In the genomic region with DNA sequence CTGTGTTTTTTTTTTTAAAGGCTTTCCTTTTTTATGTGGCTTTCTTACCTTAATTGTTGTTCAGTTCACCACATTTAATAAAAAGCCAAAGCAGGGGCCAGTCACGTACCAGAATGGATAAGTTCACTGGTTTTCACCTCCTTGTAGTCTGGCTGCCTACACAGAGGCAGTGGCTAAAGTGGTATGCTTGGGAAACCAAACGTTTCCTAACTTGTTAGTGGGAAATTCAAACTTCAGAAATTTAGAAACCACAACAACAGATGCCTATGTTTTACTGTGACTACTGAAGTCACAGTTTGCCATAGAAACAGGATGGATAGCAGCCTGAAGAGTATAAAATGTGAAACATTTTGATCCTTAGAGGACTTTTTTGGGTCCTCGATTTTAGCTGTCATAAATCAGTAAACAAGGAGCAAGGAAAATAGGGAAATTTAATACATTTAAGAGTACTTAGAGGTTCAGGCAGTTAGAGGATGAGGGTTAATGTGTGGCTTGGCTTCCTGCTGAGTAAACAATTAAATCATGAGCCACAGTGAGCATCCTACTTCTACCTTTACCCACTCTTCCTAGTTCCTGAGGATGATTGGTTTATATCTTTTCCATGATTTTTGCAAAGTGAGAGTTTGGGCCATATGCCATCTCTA, we compare ENCODE assay signal across 9 cellular contexts. TPM values are rescaled to one million over a fixed set of nuclear protein-coding genes. Genes with fewer than 3 reads are reported as not detected.
A peak's percentile ranks its signal among the peaks of the same experiment; 100 is the strongest.
DNase-seq lines count a peak whose midpoint lies in the region; ATAC-seq, FAIRE-seq and TF ChIP-seq lines count a peak whose summit lies in the region.
"Had no signal": no experiment of that assay in that cellular context is flagged by ENCODE, and none has a peak within 500 bp of the region (broad histone marks: within the 10 kb centered on the region; RNA-seq: fewer than 3 reads in every experiment).

No MANE protein-coding gene starts in this region.

- H4K20me1 ChIP-seq in HepG2 (ENCODE audit: insufficient read depth, low read length): peaks cover 99% of the 10 kb centered on the region

- no peaks in the 10 kb centered on the region for H3K9me3 ChIP-seq in HepG2 (ENCODE audit: low read length)

- FAIRE-seq in HepG2 (lab: Jason Lieb, UNC): no peak
- FAIRE-seq in HTR-8/SVneo (lab: Jason Lieb, UNC): no peak

- intact Hi-C loops in HepG2 (cut with micrococcal nuclease; ENCODE audit: unreplicated experiment): no loop called here

- no peak for TF ChIP-seq RAD21 in HepG2 (CRISPR knock-in tag; IDR thresholded peaks at IDR 0.05)

- 69% methylated on average over 3 of the region's 3 CpGs for WGBS in HepG2 (ENCODE audit: low lambda C conversion rate)

- no peak overlapping the region; a peak in 1 of 6 replicates for H3K4me3 ChIP-seq in HepG2 (replicated peaks in 1 of 3; ENCODE audit: insufficient read depth in 1 of 3, low read depth in 2 of 3, low read length in 3 of 3)

- peak; percentile 32 for DNase-seq in ACHN
- DNase-seq in HepG2 (ENCODE audit: low spot score): no peak
- DNase-seq in HTR-8/SVneo (ENCODE audit: insufficient read length, low spot score): no peak
- no peak for DNase-seq in effector CD4-positive, alpha-beta T cell
- no peak for DNase-seq in GM13976 (ENCODE audit: low spot score)
- DNase-seq: T-cell had no signal

- peaks cover 95% of the 10 kb centered on the region for H3K4me1 ChIP-seq in HepG2 (ENCODE audit: insufficient read depth, low read length)

- H3K36me3 ChIP-seq in HepG2 (replicated peaks in 1 of 2; ENCODE audit: control insufficient read depth in 1 of 2, insufficient read depth in 2 of 2, low read length in 2 of 2): peaks cover 33 to 88% of the 10 kb centered on the region in 2 experiments

- peak overlapping the region; percentile 49 for H3K4me2 ChIP-seq in HepG2 (ENCODE audit: low read depth, low read length)

- BruUV-seq in HepG2 (replicated peaks; lab: Mats Ljungman, UMichigan): no TSS peak

- TF ChIP-seq EP300 in HepG2 (IDR thresholded peaks at IDR 0.05; ENCODE audit: low read depth in 2 of 2, low read length in 2 of 2): no peak
- TF ChIP-seq EP300 in HepG2 (CRISPR knock-in tag; IDR thresholded peaks at IDR 0.05; ENCODE audit: borderline replicate concordance): no peak

- TF ChIP-seq POLR2A in HepG2 (IDR thresholded peaks at IDR 0.05; ENCODE audit: insufficient read depth in 1 of 2, low read depth in 2 of 2, low read length in 2 of 2): no peak

- no peak overlapping the region for H3K27ac ChIP-seq in HepG2 (ENCODE audit: extremely low read length, insufficient read depth, low read length)

- TF ChIP-seq CTCF in HepG2 (CRISPR knock-in tag; IDR thresholded peaks at IDR 0.05): no peak
- no peak for TF ChIP-seq CTCF in GM13976 (IDR thresholded peaks at IDR 0.05; ENCODE audit: borderline replicate concordance, control extremely low read depth, extremely low read depth, insufficient read depth, missing control alignments)

- H3K79me2 ChIP-seq in HepG2 (ENCODE audit: insufficient read depth, low read length): peaks cover 100% of the 10 kb centered on the region

- CTCF ChIA-PET in HepG2 (lab: Yijun Ruan, JAX; ENCODE audit: low intra/inter-chr PET ratio, low total read pairs): no interaction called here

- H3K9ac ChIP-seq in HepG2 (ENCODE audit: insufficient read depth, low read depth, low read length): no peak overlapping the region

- H2AFZ ChIP-seq in HepG2 (ENCODE audit: low read length): no peak overlapping the region

- in situ Hi-C loops in ACHN (cut with HindIII; ENCODE audit: low pct_ligation_motif_present, low pct_unique_long_range_greater_than_20kb, low sequenced_read_pairs): no loop called here
- in situ Hi-C loops in HepG2 (cut with HindIII; ENCODE audit: extremely low pct_ligation_motif_present, low pct_unique_long_range_greater_than_20kb): no loop called here
- in situ Hi-C loops in GM13976 (cut with MboI; ENCODE audit: low sequenced_read_pairs, unreplicated experiment): loop anchor here (10.0 kb wide), 1 partner anchor 179 kb away; no protein-coding TSS in a partner anchor

- H3K27me3 ChIP-seq in HepG2 (ENCODE audit: control insufficient read depth in 1 of 2, insufficient read depth in 2 of 2, low read length in 2 of 2): no peaks in the 10 kb centered on the region

- POLR2A ChIA-PET in HepG2 (lab: Yijun Ruan, JAX): no interaction called here

- ATAC-seq in GM19043 (IDR thresholded peaks at IDR 0.05; ENCODE audit: low read depth, unreplicated experiment) (peak; percentile 37), SK-N-SH treated with all-trans-retinoic acid at 6 μM for 48 hours (peak; percentile 6; the same call in 1 of the 3 replicates), HepG2 (no peak), HG02798 (IDR thresholded peaks at IDR 0.05; ENCODE audit: poor library complexity, unreplicated experiment) (no peak)

TF ChIP-seq in SK-N-SH treated with all-trans-retinoic acid at 6 μM for 48 hours, 23 proteins besides CTCF, POLR2A, EP300 and RAD21 (continues in another document):
- TF ChIP-seq ZC3H10 (CRISPR knock-in tag; IDR thresholded peaks at IDR 0.05) (no peak), PATZ1 (CRISPR knock-in tag; IDR thresholded peaks at IDR 0.05; ENCODE audit: borderline replicate concordance) (no peak), TCF4 (CRISPR knock-in tag; IDR thresholded peaks at IDR 0.05; ENCODE audit: borderline replicate concordance) (no peak)

TF ChIP-seq in HepG2, 621 proteins besides CTCF, POLR2A, EP300 and RAD21:
- TF ChIP-seq FOXJ3 (CRISPR knock-in tag; IDR thresholded peaks at IDR 0.05; ENCODE audit: borderline replicate concordance): no peak
- TF ChIP-seq ELF4 (CRISPR knock-in tag; IDR thresholded peaks at IDR 0.05; ENCODE audit: borderline replicate concordance): no peak
- TF ChIP-seq ZNF747 (CRISPR knock-in tag; IDR thresholded peaks at IDR 0.05; ENCODE audit: borderline replicate concordance): no peak
- peak; percentile 16; the same call in 1 of the 2 replicates for TF ChIP-seq ZNF652 (CRISPR knock-in tag; IDR thresholded peaks at IDR 0.05; ENCODE audit: borderline replicate concordance, low read depth)
- TF ChIP-seq ZNF800 (CRISPR knock-in tag; IDR thresholded peaks at IDR 0.05): 0 out of 2 replicates have a peak, but pooled peaks have one; percentile 30
- TF ChIP-seq ZNF776 (CRISPR knock-in tag; IDR thresholded peaks at IDR 0.05): no peak
- 0 out of 2 replicates have a peak, but pooled peaks have one; percentile 23 for TF ChIP-seq ZFP36L1 (CRISPR knock-in tag; IDR thresholded peaks at IDR 0.05)

RNA-seq across cellular contexts. Expression of gene CMSS1, which starts 48.6 kb away (rescaled TPM):
- 48.7 and 84.6 TPM in 2 replicates for total RNA-seq in HepG2 (2016; rRNA removed; fragmentation: Illumina TruSeq; extraction: Trizol)
- total RNA-seq in HepG2 (2016; cell fraction: cytosol; rRNA removed; fragmentation: Illumina TruSeq; extraction: Trizol; ENCODE audit: low read depth): 22.7 and 23.9 TPM in 2 replicates
- total RNA-seq in HepG2 (2016; cell fraction: insoluble cytoplasmic fraction; rRNA removed; fragmentation: Illumina TruSeq; extraction: Trizol): 58.0 and 83.6 TPM in 2 replicates
- total RNA-seq in HepG2 (2016; cell fraction: membrane; rRNA removed; fragmentation: Illumina TruSeq; extraction: Trizol): 35.7 and 38.1 TPM in 2 replicates
- total RNA-seq in HepG2 (2016; cell fraction: nucleus; rRNA removed; fragmentation: Illumina TruSeq; extraction: Trizol): 32.8 and 34.1 TPM in 2 replicates
- 4.2 and 6.4 TPM in 2 replicates for polyA plus RNA-seq in HepG2 (2011; rRNA removed)
- 2.9 and 4.7 TPM in 2 replicates for polyA plus RNA-seq in HepG2 (2011; cell fraction: cytosol; rRNA removed)
- 1.4 and 2.2 TPM in 2 replicates for polyA plus RNA-seq in HepG2 (2011; cell fraction: nucleus; rRNA removed)
- polyA plus RNA-seq in HepG2 (2012): 21.0 and 28.1 TPM in 2 replicates
- 25.4 and 39.7 TPM in 2 replicates for polyA plus RNA-seq in HepG2 (2016; cell fraction: cytosol; fragmentation: Illumina TruSeq; extraction: Trizol; ENCODE audit: low read depth)
- polyA plus RNA-seq in HepG2 (2016; cell fraction: insoluble cytoplasmic fraction; fragmentation: Illumina TruSeq; extraction: Trizol; ENCODE audit: low read depth): 89.7 and 91.9 TPM in 2 replicates
- 36.2 and 40.4 TPM in 2 replicates for polyA plus RNA-seq in HepG2 (2016; cell fraction: membrane; fragmentation: Illumina TruSeq; extraction: Trizol; ENCODE audit: low read depth)
- polyA plus RNA-seq in HepG2 (2016; cell fraction: nucleus; fragmentation: Illumina TruSeq; extraction: Trizol; ENCODE audit: insufficient read depth, low read depth): 38.0 and 40.1 TPM in 2 replicates
- polyA minus RNA-seq in HepG2 (2011; rRNA and poly(A)+ RNA removed; ENCODE audit: low replicate concordance): 6.4 and 8.1 TPM in 2 replicates
- 5.3 and 6.2 TPM in 2 replicates for polyA minus RNA-seq in HepG2 (2011; cell fraction: cytosol; rRNA and poly(A)+ RNA removed)
- polyA minus RNA-seq in HepG2 (2011; cell fraction: nucleus; rRNA and poly(A)+ RNA removed): 8.4 and 9.8 TPM in 2 replicates

Comparison
In these comparisons a context has a peak if more than half of its experiments do, and no peak if none do; other contexts are left out.
1. ATAC-seq: peak in GM19043 (single experiment) and SK-N-SH treated with all-trans-retinoic acid at 6 μM for 48 hours (single experiment); none in HepG2 (single experiment) and HG02798 (single experiment).